Comparison of ENCODE assay signal across 16 cellular contexts in genomic region chr10:118607768-118608354, GRCh38. TPM values are rescaled to one million over a fixed set of nuclear protein-coding genes. Genes with fewer than 3 reads are reported as not detected.
DNase-seq lines count a peak whose midpoint lies in the region; ATAC-seq lines count a peak whose summit lies in the region.
"Had no signal": no experiment of that assay in that cellular context is flagged by ENCODE, and none has a peak within 500 bp of the region (broad histone marks: within the 10 kb centered on the region; RNA-seq: fewer than 3 reads in every experiment).

No MANE protein-coding gene starts in this region.

- H3K27me3 Mint-ChIP-seq in activated CD4-positive, alpha-beta T cell treated with anti-CD3 and anti-CD28 coated beads for 36 hours, result no peaks in the 10 kb centered on the region

- CTCF ChIA-PET in activated CD4-positive, alpha-beta T cell treated with anti-CD3 and anti-CD28 coated beads for 36 hours (lab: Charles Lee), result interaction anchor here (0.7 to 1.4 kb wide), 2 partner anchors 113 to 648 kb away, joined by 3 read pairs; no protein-coding TSS in a partner anchor

- intact Hi-C loops in activated CD4-positive, alpha-beta T cell treated with anti-CD3 and anti-CD28 coated beads for 36 hours (cut with DNase I, micrococcal nuclease), result no loop called here

- POLR2A ChIA-PET in activated CD4-positive, alpha-beta T cell treated with anti-CD3 and anti-CD28 coated beads for 36 hours (lab: Charles Lee), result no interaction called here

- peaks cover 6% of the 10 kb centered on the region for H3K9me3 Mint-ChIP-seq in activated CD4-positive, alpha-beta T cell treated with anti-CD3 and anti-CD28 coated beads for 36 hours (ENCODE audit: low read depth)
- H3K9me3 Mint-ChIP-seq in stimulated activated effector memory CD8-positive, alpha-beta T cell treated with anti-CD3 and anti-CD28 coated beads, Interleukin-12 subunit alpha, Interleukin-12 subunit beta, amount 100 ng/mL, for 72 hours, result no peaks in the 10 kb centered on the region

- H3K27ac Mint-ChIP-seq in activated CD4-positive, alpha-beta T cell treated with anti-CD3 and anti-CD28 coated beads for 36 hours, result no peak overlapping the region
- no peak overlapping the region for H3K27ac Mint-ChIP-seq in stimulated activated effector memory CD8-positive, alpha-beta T cell treated with anti-CD3 and anti-CD28 coated beads, Interleukin-12 subunit alpha, Interleukin-12 subunit beta, amount 100 ng/mL, for 72 hours
- H3K27ac Mint-ChIP-seq: CD4-positive, CD25-positive, alpha-beta regulatory T cell; GM23338 had no signal

- no peak overlapping the region for H3K4me3 Mint-ChIP-seq in activated CD4-positive, alpha-beta T cell treated with anti-CD3 and anti-CD28 coated beads for 36 hours
- no peak overlapping the region for H3K4me3 Mint-ChIP-seq in stimulated activated effector memory CD8-positive, alpha-beta T cell treated with anti-CD3 and anti-CD28 coated beads, Interleukin-12 subunit alpha, Interleukin-12 subunit beta, amount 100 ng/mL, for 72 hours
- H3K4me3 Mint-ChIP-seq: CD4-positive, CD25-positive, alpha-beta regulatory T cell; GM23338 had no signal

- peak; percentile 15 for DNase-seq in activated CD4-positive, alpha-beta T cell treated with anti-CD3 and anti-CD28 coated beads for 36 hours
- DNase-seq in activated CD4-positive, alpha-beta T cell treated with anti-CD3 and anti-CD28 coated beads for 1 hour, result no peak
- DNase-seq in NCI-H69 (lab: John Stamatoyannopoulos, UW) (peak; percentile 41), NCI-H1436 (lab: John Stamatoyannopoulos, UW) (no peak)
- no peak for DNase-seq in stimulated activated effector memory CD8-positive, alpha-beta T cell treated with anti-CD3 and anti-CD28 coated beads, Interleukin-12 subunit alpha, Interleukin-12 subunit beta, amount 100 ng/mL, for 72 hours (ENCODE audit: low spot score in 2 of 2)
- no peak for DNase-seq in activated CD8-positive, alpha-beta memory T cell treated with anti-CD3 and anti-CD28 coated beads, Interleukin-2, amount 50 U/mL, for 4 hours
- DNase-seq: 8988T; Calu3; CD4-positive, CD25-positive, alpha-beta regulatory T cell; DMS 273 treated with DMSO at 0.1 percent for 48 hours; H7 had no signal

- H3K36me3 Mint-ChIP-seq in activated CD4-positive, alpha-beta T cell treated with anti-CD3 and anti-CD28 coated beads for 36 hours (ENCODE audit: low read depth), result no peaks in the 10 kb centered on the region
- no peaks in the 10 kb centered on the region for H3K36me3 Mint-ChIP-seq in stimulated activated effector memory CD8-positive, alpha-beta T cell treated with anti-CD3 and anti-CD28 coated beads, Interleukin-12 subunit alpha, Interleukin-12 subunit beta, amount 100 ng/mL, for 72 hours
- H3K36me3 Mint-ChIP-seq: CD4-positive, CD25-positive, alpha-beta regulatory T cell had no signal

- no peak for ATAC-seq in activated CD4-positive, alpha-beta T cell treated with anti-CD3 and anti-CD28 coated beads for 36 hours
- ATAC-seq in esophagus mucosa, result peak; percentile 39
- peak; percentile 50 for ATAC-seq in stimulated activated effector memory CD8-positive, alpha-beta T cell treated with anti-CD3 and anti-CD28 coated beads, Interleukin-12 subunit alpha, Interleukin-12 subunit beta, amount 100 ng/mL, for 72 hours
- ATAC-seq: GM12878, GM23338 had no signal

- no peaks in the 10 kb centered on the region for H3K4me1 Mint-ChIP-seq in activated CD4-positive, alpha-beta T cell treated with anti-CD3 and anti-CD28 coated beads for 36 hours
- H3K4me1 Mint-ChIP-seq in stimulated activated effector memory CD8-positive, alpha-beta T cell treated with anti-CD3 and anti-CD28 coated beads, Interleukin-12 subunit alpha, Interleukin-12 subunit beta, amount 100 ng/mL, for 72 hours, result no peaks in the 10 kb centered on the region
- H3K4me1 Mint-ChIP-seq: CD4-positive, CD25-positive, alpha-beta regulatory T cell; GM23338 had no signal

RNA-seq across cellular contexts. Expression of gene PRLHR, which starts 12.4 kb away (rescaled TPM):
- not detected for total RNA-seq in activated CD4-positive, alpha-beta T cell treated with anti-CD3 and anti-CD28 coated beads for 36 hours
- not detected for total RNA-seq in esophagus mucosa
- total RNA-seq: Calu3; CD4-positive, CD25-positive, alpha-beta regulatory T cell; Daoy; GM12878; H7; HT1080 had no signal

Comparison
In these comparisons a context has a peak if more than half of its experiments do, and no peak if none do; other contexts are left out.
1. DNase-seq: peak in activated CD4-positive, alpha-beta T cell treated with anti-CD3 and anti-CD28 coated beads for 36 hours (single experiment) and NCI-H69 (single experiment); none in activated CD4-positive, alpha-beta T cell treated with anti-CD3 and anti-CD28 coated beads for 1 hour (single experiment), stimulated activated effector memory CD8-positive, alpha-beta T cell treated with anti-CD3 and anti-CD28 coated beads, Interleukin-12 subunit alpha, Interleukin-12 subunit beta, amount 100 ng/mL, for 72 hours (0 of 2), activated CD8-positive, alpha-beta memory T cell treated with anti-CD3 and anti-CD28 coated beads, Interleukin-2, amount 50 U/mL, for 4 hours (single experiment) and NCI-H1436 (single experiment).